2 cellular contexts compared by ENCODE assay signal in the genomic region with DNA sequence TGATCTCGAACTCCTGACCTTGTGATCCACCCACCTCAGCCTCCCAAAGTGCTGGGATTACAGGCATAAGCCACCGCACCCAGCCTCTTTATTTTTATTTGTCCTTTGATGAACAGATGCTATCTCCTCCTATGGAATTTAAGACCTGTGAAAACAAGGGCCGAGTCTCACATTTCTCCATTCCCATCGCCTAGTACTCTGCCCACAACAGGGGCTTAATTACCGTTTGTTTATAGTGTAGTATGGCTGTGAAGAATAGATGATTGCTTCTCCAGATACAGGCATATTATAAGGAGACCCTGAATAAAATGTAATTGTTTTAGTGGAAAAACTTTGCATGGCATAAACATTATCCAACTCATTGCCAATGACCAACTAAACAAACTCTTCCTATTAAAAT.
TF ChIP-seq lines count a peak whose summit lies in the region.

No MANE protein-coding gene starts in this region.

TF ChIP-seq in SK-N-SH treated with all-trans-retinoic acid at 6 μM for 48 hours, 23 proteins besides CTCF, POLR2A, EP300 and RAD21 (continued from another document):
- TF ChIP-seq ZFP30 (CRISPR knock-in tag; IDR thresholded peaks at IDR 0.05) (no peak), OSR1 (CRISPR knock-in tag; IDR thresholded peaks at IDR 0.05) (no peak), ESRRG (CRISPR knock-in tag; IDR thresholded peaks at IDR 0.05) (no peak)

TF ChIP-seq in SK-N-SH, 30 proteins besides CTCF, POLR2A, EP300 and RAD21 (continued from another document):
- TF ChIP-seq, protein P1, sequence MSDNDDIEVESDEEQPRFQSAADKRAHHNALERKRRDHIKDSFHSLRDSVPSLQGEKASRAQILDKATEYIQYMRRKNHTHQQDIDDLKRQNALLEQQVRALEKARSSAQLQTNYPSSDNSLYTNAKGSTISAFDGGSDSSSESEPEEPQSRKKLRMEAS (IDR thresholded peaks at IDR 0.05; ENCODE audit: low read depth) = no peak
TF ChIP-seq in SK-N-SH: peak in this region for 0.
